ENCODE assay signal across 11 cellular contexts in the genomic region with DNA sequence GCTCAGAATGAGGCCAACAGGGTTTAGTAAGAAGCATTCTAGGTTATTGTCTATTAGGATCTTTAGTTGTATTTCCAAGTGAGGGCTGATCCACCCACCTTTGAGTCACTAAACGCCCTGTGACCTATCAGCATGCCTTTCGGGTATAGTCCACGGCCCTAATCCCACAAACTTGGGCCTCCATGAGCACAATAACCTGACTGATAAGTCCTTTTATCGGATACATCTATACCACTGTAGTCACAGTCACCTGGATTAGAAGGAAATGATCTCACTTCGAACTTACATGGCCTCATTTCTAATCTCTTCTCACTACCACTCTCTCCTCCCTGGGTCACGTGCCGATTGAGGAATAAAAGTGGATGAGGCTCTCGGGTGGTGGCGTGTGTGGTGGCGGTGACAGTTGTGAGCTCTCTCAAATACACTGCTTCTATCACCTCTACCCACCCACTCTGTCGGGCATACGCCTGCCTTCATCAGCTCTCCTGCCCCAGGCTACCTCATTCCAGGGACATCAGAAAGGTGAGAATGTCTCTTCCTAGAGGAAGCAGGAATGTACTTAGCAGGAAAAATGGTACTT.
A peak's percentile ranks its signal among the peaks of the same experiment; 100 is the strongest.
DNase-seq lines count a peak whose midpoint lies in the region; ATAC-seq, FAIRE-seq and TF ChIP-seq lines count a peak whose summit lies in the region.
"Had no signal": no experiment of that assay in that cellular context is flagged by ENCODE, and none has a peak within 500 bp of the region (broad histone marks: within the 10 kb centered on the region; RNA-seq: fewer than 3 reads in every experiment).

No MANE protein-coding gene starts in this region.

- peak overlapping the region; percentile 99 for H3K27ac Mint-ChIP-seq in osteocyte (ENCODE audit: unreplicated experiment)

- TF ChIP-seq CTCF in A549 (IDR thresholded peaks at IDR 0.05), result no peak
- TF ChIP-seq CTCF in fibroblast of the aortic adventitia (IDR thresholded peaks at IDR 0.05; ENCODE audit: insufficient read depth, low read length), result no peak
- TF ChIP-seq CTCF in osteocyte (IDR thresholded peaks at IDR 0.05), result no peak

- H3K27me3 Mint-ChIP-seq in osteocyte (ENCODE audit: unreplicated experiment), result no peaks in the 10 kb centered on the region

- DNase-seq in A549 (ENCODE audit: low read depth in 1 of 2, low spot score in 1 of 2) (no peak), SJCRH30 (no peak), fibroblast of the aortic adventitia (ENCODE audit: low read depth) (peak; percentile 67), osteocyte (ENCODE audit: extremely low spot score, unreplicated experiment) (no peak), medulla oblongata (ENCODE audit: extremely low spot score) (no peak)
- DNase-seq: activated naive CD4-positive, alpha-beta T cell treated with Interleukin-2 at 50 U/mL for 16 hours; foreskin melanocyte; NCI-H2171 had no signal

- peaks cover 86% of the 10 kb centered on the region for H3K36me3 Mint-ChIP-seq in osteocyte (ENCODE audit: unreplicated experiment)

- CTCF ChIA-PET in A549 (lab: Yijun Ruan, JAX), result interaction anchor here (1.4 kb wide), 1 partner anchor 79 kb away, joined by 3 read pairs; no protein-coding TSS in a partner anchor

- H3K27me3 ChIP-seq in SJCRH30, result no peaks in the 10 kb centered on the region

- peak overlapping the region; percentile 49 for H3K4me3 Mint-ChIP-seq in osteocyte (ENCODE audit: unreplicated experiment)

- H3K27ac ChIP-seq in A549 (peak overlapping the region; percentile 94 to 96), SJCRH30 (peak overlapping the region; percentile 45)

- H3K9me3 Mint-ChIP-seq in osteocyte (ENCODE audit: unreplicated experiment), result no peaks in the 10 kb centered on the region

- H3K36me3 ChIP-seq in SJCRH30, result peaks cover 61% of the 10 kb centered on the region

- no peak for TF ChIP-seq RAD21 in A549 (conservative IDR thresholded peaks at IDR 0.05 in 1 of 2, IDR thresholded peaks at IDR 0.05 in 1 of 2)

- WGBS in A549 (ENCODE audit: missing lambda C conversion rate), result 85% methylated on average over 12 of the region's 12 CpGs

- H3K4me1 Mint-ChIP-seq in osteocyte (ENCODE audit: unreplicated experiment), result peaks cover 93% of the 10 kb centered on the region

- TF ChIP-seq EP300 in A549 (IDR thresholded peaks at IDR 0.05), result no peak

- H3K4me3 ChIP-seq in A549, result no peak overlapping the region
- no peak overlapping the region for H3K4me3 ChIP-seq in SJCRH30
- H3K4me3 ChIP-seq in fibroblast of the aortic adventitia (ENCODE audit: low read depth, low read length), result no peak overlapping the region

- peak overlapping the region; percentile 52 for H3K4me2 ChIP-seq in A549

- ATAC-seq in A549 (no peak), HG03045 (IDR thresholded peaks at IDR 0.05; ENCODE audit: unreplicated experiment) (no peak), GM21423 (IDR thresholded peaks at IDR 0.05; ENCODE audit: unreplicated experiment) (no peak), GM21390 (IDR thresholded peaks at IDR 0.05; ENCODE audit: unreplicated experiment) (no peak)

- POLR2A ChIA-PET in A549 (lab: Yijun Ruan, JAX), result no interaction called here

- no peak for FAIRE-seq in A549 (lab: Jason Lieb, UNC)

- H3K9me3 ChIP-seq in A549 (no peaks in the 10 kb centered on the region), SJCRH30 (replicated peaks) (no peaks in the 10 kb centered on the region)

- H3K4me1 ChIP-seq in A549 (peaks cover 66% of the 10 kb centered on the region), SJCRH30 (peaks cover 18% of the 10 kb centered on the region)

- TF ChIP-seq POLR2A in A549 (IDR thresholded peaks at IDR 0.05; ENCODE audit: low read length), result no peak

TF ChIP-seq in A549, 52 proteins besides CTCF, POLR2A, EP300 and RAD21:
- TF ChIP-seq NFE2L2 (conservative IDR thresholded peaks at IDR 0.05; ENCODE audit: low read length) (no peak), ATOH8 (CRISPR knock-in tag; IDR thresholded peaks at IDR 0.05; ENCODE audit: low read depth) (no peak), ESRRA (IDR thresholded peaks at IDR 0.05; ENCODE audit: borderline replicate concordance, low read length) (no peak)
- TF ChIP-seq, protein P1, sequence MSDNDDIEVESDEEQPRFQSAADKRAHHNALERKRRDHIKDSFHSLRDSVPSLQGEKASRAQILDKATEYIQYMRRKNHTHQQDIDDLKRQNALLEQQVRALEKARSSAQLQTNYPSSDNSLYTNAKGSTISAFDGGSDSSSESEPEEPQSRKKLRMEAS (IDR thresholded peaks at IDR 0.05), result no peak
